ENCODE assay signal across 1 cellular context in genomic region chr16:86601356-86601755, GRCh38.
TF ChIP-seq lines count a peak whose summit lies in the region.

No MANE protein-coding gene starts in this region.

TF ChIP-seq in IMR-90, 13 proteins besides CTCF, POLR2A, EP300 and RAD21:
- TF ChIP-seq, protein P1, sequence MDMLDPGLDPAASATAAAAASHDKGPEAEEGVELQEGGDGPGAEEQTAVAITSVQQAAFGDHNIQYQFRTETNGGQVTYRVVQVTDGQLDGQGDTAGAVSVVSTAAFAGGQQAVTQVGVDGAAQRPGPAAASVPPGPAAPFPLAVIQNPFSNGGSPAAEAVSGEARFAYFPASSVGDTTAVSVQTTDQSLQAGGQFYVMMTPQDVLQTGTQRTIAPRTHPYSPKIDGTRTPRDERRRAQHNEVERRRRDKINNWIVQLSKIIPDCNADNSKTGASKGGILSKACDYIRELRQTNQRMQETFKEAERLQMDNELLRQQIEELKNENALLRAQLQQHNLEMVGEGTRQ (IDR thresholded peaks at IDR 0.05; ENCODE audit: low read depth, low read length), result no peak
- TF ChIP-seq MAFK (IDR thresholded peaks at IDR 0.05; ENCODE audit: low read depth, low read length), result no peak
